8 cellular contexts compared by ENCODE assay signal in the genomic region with DNA sequence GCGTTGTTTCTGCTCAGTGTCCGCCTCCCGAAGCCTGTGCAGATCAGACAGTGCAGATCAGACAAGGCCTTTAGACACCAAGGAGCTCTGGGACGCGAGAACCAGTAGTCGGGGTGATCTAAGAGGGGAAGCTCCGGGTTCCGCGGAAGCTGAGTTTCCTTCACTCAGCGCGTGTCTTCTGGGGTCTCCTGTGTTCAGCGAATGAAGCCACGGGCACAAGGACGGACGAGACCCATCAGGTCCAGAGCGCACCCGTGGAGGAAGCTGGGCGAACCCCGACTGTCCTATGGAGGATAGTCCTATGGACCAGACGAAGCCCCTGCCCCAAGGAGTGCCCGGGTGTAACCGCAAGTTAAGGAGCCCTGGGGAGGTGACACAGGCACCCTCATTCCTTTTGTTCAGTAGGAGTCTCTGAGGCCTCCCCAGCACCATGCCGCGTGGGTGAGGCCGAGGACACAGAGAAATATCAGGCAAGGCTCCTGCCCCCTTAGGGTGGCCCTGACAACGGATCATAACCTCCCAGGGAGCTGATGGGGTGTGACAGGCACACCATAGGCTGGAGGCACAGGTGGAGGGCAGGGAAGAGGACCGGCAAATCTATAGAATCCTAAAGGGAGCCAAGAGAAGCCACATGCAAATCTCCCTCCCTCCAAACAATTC. TPM values are rescaled to one million over a fixed set of nuclear protein-coding genes. Genes with fewer than 3 reads are reported as not detected.
DNase-seq lines count a peak whose midpoint lies in the region; ATAC-seq and TF ChIP-seq lines count a peak whose summit lies in the region.

No MANE protein-coding gene starts in this region.

- H3K36me3 ChIP-seq in heart right ventricle: peaks cover 0 to 33% (median 29%) of the 10 kb centered on the region in 9 donors

- WGBS in heart right ventricle, 2 donors: 50 to 53% methylated on average over 27 of the region's 27 CpGs

- intact Hi-C loops in heart right ventricle (cut with DNase I): loop anchor here in 9 of 10 donors (1.0 to 10.0 kb wide), 8 partner anchors 24 to 102 kb away; a partner anchor contains a TSS
- intact Hi-C loops in sciatic nerve (cut with DNase I): loop anchor here (5.0 kb wide), 1 partner anchor 82 kb away; no protein-coding TSS in a partner anchor

- H3K27ac ChIP-seq in AG04450 (ENCODE audit: low read depth, low read length): peak overlapping the region; percentile 93
- H3K27ac ChIP-seq in heart right ventricle: peak overlapping the region; percentile 77 to 97 (median 91)

- no peak for TF ChIP-seq CTCF in AG04450 (IDR thresholded peaks at IDR 0.05; ENCODE audit: low read depth, low read length)
- TF ChIP-seq CTCF in heart right ventricle (IDR thresholded peaks at IDR 0.05): peak in 1 of 9 donors; percentile 2

- peak overlapping the region; percentile 99 for H3K4me3 ChIP-seq in AG04450 (ENCODE audit: low read depth, low read length)
- H3K4me3 ChIP-seq in heart right ventricle: peak overlapping the region; percentile 18 to 99 (median 80)

- H3K4me1 ChIP-seq in heart right ventricle: peaks cover 27 to 53% (median 44%) of the 10 kb centered on the region in 9 donors

- DNase-seq in AG04450 (ENCODE audit: low read depth, low spot score) (no peak), NCI-H2029 treated with DMSO at 0.1 percent for 48 hours (lab: John Stamatoyannopoulos, UW) (peak; percentile 90), heart right ventricle (peak in 1 of 2 donors; percentile 32), sciatic nerve (ENCODE audit: low spot score) (peak; percentile 70), Ammon's horn (ENCODE audit: low spot score) (no peak), GOT3 (lab: John Stamatoyannopoulos, UW) (no peak)
- DNase-seq in activated effector memory CD4-positive, alpha-beta T cell treated with Interleukin-2 at 50 U/mL for 16 hours: peak; percentile 9

- CTCF ChIA-PET in AG04450 (lab: Charles Lee): interaction anchor here (1.1 to 3.2 kb wide), 2 partner anchors 82 to 93 kb away, joined by 3 to 15 read pairs; no protein-coding TSS in a partner anchor

- H3K27me3 ChIP-seq in AG04450 (ENCODE audit: control insufficient read depth, insufficient read depth, low read length) (no peaks in the 10 kb centered on the region), heart right ventricle (no peaks in the 10 kb centered on the region)

- POLR2A ChIA-PET in AG04450 (lab: Yijun Ruan, JAX): interaction anchor here (0.7 to 2.9 kb wide), 6 partner anchors 11 to 125 kb away, joined by 3 to 24 read pairs (median 6); a partner anchor contains a TSS

- peak; percentile 6 for ATAC-seq in GM19043 (IDR thresholded peaks at IDR 0.05; ENCODE audit: low read depth, unreplicated experiment)
- peak in 5 of 8 donors; percentile 2 to 8 (median 3) for ATAC-seq in heart right ventricle
- peak; percentile 7 for ATAC-seq in sciatic nerve

- H3K9me3 ChIP-seq in AG04450 (ENCODE audit: control insufficient read depth, insufficient read depth, low read length) (peaks cover 4% of the 10 kb centered on the region; the same call in 1 of the 2 replicates), heart right ventricle (no peaks in the 10 kb centered on the region)

RNA-seq across cellular contexts. Expression of a gene that starts 0.6 kb away (rescaled TPM):
- polyA plus RNA-seq in AG04450 (2011; rRNA removed) (not detected in 2 replicates), heart right ventricle (under 1 TPM in 1 of 2 donors, not detected in 1; 0.06 TPM)
- polyA minus RNA-seq in AG04450 (2011; rRNA and poly(A)+ RNA removed): not detected in 2 replicates
- total RNA-seq in heart right ventricle (1 to 10 TPM in 2 of 10 donors, under 1 TPM in 6, not detected in 2; 0.25 to 1.3 (median 0.49) TPM), sciatic nerve (2.9 TPM)

RNA-seq across cellular contexts. Expression of a gene that starts 1.0 kb away (rescaled TPM):
- polyA plus RNA-seq in AG04450 (2011; rRNA removed) (325 and 535 TPM in 2 replicates), heart right ventricle (1,000 to 10,000 TPM in 1 of 2 donors, 100 to 1,000 TPM in 1; 776 to 1,617 TPM)
- polyA minus RNA-seq in AG04450 (2011; rRNA and poly(A)+ RNA removed): 998 and 1,283 TPM in 2 replicates
- total RNA-seq in heart right ventricle (1,000 to 10,000 TPM in 1 of 10 donors, 100 to 1,000 TPM in 9; 473 to 1,031 (median 577) TPM), sciatic nerve (902 TPM)

RNA-seq across cellular contexts. Expression of a gene that starts 8.1 kb away (rescaled TPM):
- polyA plus RNA-seq in AG04450 (2011; rRNA removed): 0.32 and 0.50 TPM in 2 replicates
- polyA minus RNA-seq in AG04450 (2011; rRNA and poly(A)+ RNA removed): not detected in 2 replicates
- not detected for total RNA-seq in heart right ventricle
- not detected for polyA plus RNA-seq in heart right ventricle
- total RNA-seq in sciatic nerve: not detected

RNA-seq across cellular contexts. Expression of a gene that starts 14.4 kb away (rescaled TPM):
- 14.8 and 19.9 TPM in 2 replicates for polyA plus RNA-seq in AG04450 (2011; rRNA removed)
- polyA minus RNA-seq in AG04450 (2011; rRNA and poly(A)+ RNA removed): 9.2 and 10.4 TPM in 2 replicates
- not detected for total RNA-seq in heart right ventricle
- polyA plus RNA-seq in heart right ventricle: under 1 TPM; 0.30 to 0.37 TPM
- 0.45 TPM for total RNA-seq in sciatic nerve

RNA-seq across cellular contexts. Expression of a gene that starts 21.6 kb away (rescaled TPM):
- polyA plus RNA-seq in AG04450 (2011; rRNA removed): not detected in 2 replicates
- polyA minus RNA-seq in AG04450 (2011; rRNA and poly(A)+ RNA removed): not detected in 2 replicates
- not detected for total RNA-seq in heart right ventricle
- not detected for polyA plus RNA-seq in heart right ventricle
- not detected for total RNA-seq in sciatic nerve

Comparison
In these comparisons a context has a peak if more than half of its experiments do, and no peak if none do; other contexts are left out.
1. DNase-seq: peak in NCI-H2029 treated with DMSO at 0.1 percent for 48 hours (single experiment), activated effector memory CD4-positive, alpha-beta T cell treated with Interleukin-2 at 50 U/mL for 16 hours (single experiment) and sciatic nerve (single experiment); none in AG04450 (single experiment), Ammon's horn (single experiment) and GOT3 (single experiment).
2. Peak in every context shown above with its lines, with median percentiles within 50 percentile points of each other: ATAC-seq.